Comparison of ENCODE assay signal across 10 cellular contexts in the genomic region with DNA sequence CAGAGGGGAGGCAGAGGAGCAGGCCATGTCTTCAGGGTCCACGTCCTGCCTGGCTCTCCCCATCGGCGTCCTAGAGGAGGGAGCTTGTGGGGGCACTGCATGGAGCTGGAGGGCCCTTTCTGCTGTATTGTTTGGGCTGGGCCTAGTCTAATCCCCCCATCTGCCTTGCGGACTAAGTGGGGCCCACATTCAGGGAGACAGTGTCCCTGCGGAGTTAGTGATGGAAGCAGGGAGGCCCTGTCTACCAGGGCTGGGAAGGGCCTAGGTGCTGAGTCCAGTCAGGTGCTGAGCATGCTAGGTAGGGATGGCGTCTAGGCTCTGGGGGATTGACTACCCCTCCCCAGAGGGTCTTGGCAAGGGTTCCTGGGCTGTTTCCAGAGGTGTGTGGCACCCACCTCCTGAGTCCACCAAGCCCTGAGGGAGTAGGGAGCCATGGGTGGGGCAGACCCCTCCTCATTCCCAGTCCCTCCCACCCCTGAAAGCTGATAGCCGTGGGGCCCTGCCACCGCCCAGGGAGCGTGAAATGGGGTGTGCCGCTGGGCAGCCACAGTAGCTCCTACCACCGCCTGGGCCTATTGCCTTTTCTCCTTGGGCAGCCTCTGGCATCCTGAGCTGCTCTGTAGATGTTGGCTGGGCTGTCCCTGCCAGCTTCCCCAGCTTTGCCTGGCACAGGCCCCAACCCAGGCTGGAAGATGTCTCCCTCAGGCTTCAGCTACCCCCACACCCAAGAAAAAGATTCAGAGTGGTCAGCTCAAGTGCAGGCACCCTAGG. TPM values are rescaled to one million over a fixed set of nuclear protein-coding genes. Genes with fewer than 3 reads are reported as not detected.
A peak's percentile ranks its signal among the peaks of the same experiment; 100 is the strongest.
DNase-seq lines count a peak whose midpoint lies in the region; ATAC-seq and TF ChIP-seq lines count a peak whose summit lies in the region.
"Had no signal": no experiment of that assay in that cellular context is flagged by ENCODE, and none has a peak within 500 bp of the region (broad histone marks: within the 10 kb centered on the region; RNA-seq: fewer than 3 reads in every experiment).

No MANE protein-coding gene starts in this region.

- H3K36me3 ChIP-seq in adipocyte (ENCODE audit: control insufficient read depth, insufficient read depth, low read length, severe bottlenecking) (no peaks in the 10 kb centered on the region), lung (ENCODE audit: control insufficient read depth in 2 of 2, insufficient read depth in 2 of 2, low read length in 2 of 2) (no peaks in the 10 kb centered on the region), thyroid gland (no peaks in the 10 kb centered on the region)

- H3K27ac ChIP-seq in lung (ENCODE audit: low read depth in 1 of 2, low read length in 1 of 2), result peak overlapping the region; percentile 76 to 97
- peak overlapping the region; percentile 2 to 99 (median 96) for H3K27ac ChIP-seq in thyroid gland

- H3K27me3 Mint-ChIP-seq in activated T-cell treated with anti-CD3 and anti-CD28 coated beads, Interleukin-2, amount 50 U/mL, for 24 hours, result no peaks in the 10 kb centered on the region

- no peak for DNase-seq in activated T-cell treated with anti-CD3 and anti-CD28 coated beads, Interleukin-2, amount 50 U/mL, for 24 hours
- DNase-seq in activated T-cell treated with anti-CD3 and anti-CD28 coated beads, Interleukin-2, amount 50 U/mL, for 1 hour, result no peak
- peak; percentile 33 for DNase-seq in adipocyte (ENCODE audit: low read depth)
- DNase-seq in lung (ENCODE audit: low spot score), result no peak
- no peak for DNase-seq in thyroid gland
- no peak for DNase-seq in inferior parietal cortex (ENCODE audit: extremely low spot score)
- no peak for DNase-seq in sciatic nerve (ENCODE audit: low spot score)
- no peak for DNase-seq in amniotic stem cell (lab: John Stamatoyannopoulos, UW)
- DNase-seq: NCI-H1694 treated with DMSO at 0.1 percent for 48 hours; stimulated activated CD4-positive, alpha-beta T cell treated with anti-CD3 and anti-CD28 coated beads, Interleukin-4, amount 100 ng/mL, for 4 hours had no signal

- intact Hi-C loops in thyroid gland (cut with DNase I) (loop anchor here (10.0 kb wide), 1 partner anchor 150 kb away; a partner anchor contains a TSS), sciatic nerve (cut with DNase I) (loop anchor here (2.0 kb wide), 1 partner anchor 28 kb away; no protein-coding TSS in a partner anchor)

- no peak for ATAC-seq in lung (ENCODE audit: insufficient read depth, low FRiP score)
- ATAC-seq in sciatic nerve, result no peak

- H3K9ac ChIP-seq in adipocyte (ENCODE audit: low read length), result peak overlapping the region; percentile 98

- peaks cover 42% of the 10 kb centered on the region for H3K4me1 Mint-ChIP-seq in activated T-cell treated with anti-CD3 and anti-CD28 coated beads, Interleukin-2, amount 50 U/mL, for 24 hours (ENCODE audit: low read depth)

- H3K4me1 ChIP-seq in adipocyte (ENCODE audit: control insufficient read depth, insufficient read depth, low read length), result peaks cover 58% of the 10 kb centered on the region
- peaks cover 0 to 12% of the 10 kb centered on the region in 2 donors for H3K4me1 ChIP-seq in lung (ENCODE audit: control insufficient read depth in 2 of 2, insufficient read depth in 2 of 2, low read length in 2 of 2)
- H3K4me1 ChIP-seq in thyroid gland, result peaks cover 29 to 73% of the 10 kb centered on the region in 2 donors

- peaks cover 4% of the 10 kb centered on the region for H3K36me3 Mint-ChIP-seq in activated T-cell treated with anti-CD3 and anti-CD28 coated beads, Interleukin-2, amount 50 U/mL, for 24 hours (ENCODE audit: low read depth)

- WGBS in lung, 2 donors, result 79 to 98% methylated on average over 11 of the region's 11 CpGs
- WGBS in thyroid gland, 2 donors, result 86 to 93% methylated on average over 6 to 7 of the region's 11 CpGs

- no peaks in the 10 kb centered on the region for H3K9me3 Mint-ChIP-seq in activated T-cell treated with anti-CD3 and anti-CD28 coated beads, Interleukin-2, amount 50 U/mL, for 24 hours

- peak overlapping the region; percentile 99 for H3K27ac Mint-ChIP-seq in activated T-cell treated with anti-CD3 and anti-CD28 coated beads, Interleukin-2, amount 50 U/mL, for 24 hours

- TF ChIP-seq CTCF in lung (IDR thresholded peaks at IDR 0.05; ENCODE audit: control extremely low read depth, extremely low read depth) (no peak), thyroid gland (IDR thresholded peaks at IDR 0.05) (no peak)

- H3K27me3 ChIP-seq in adipocyte (replicated peaks; ENCODE audit: control insufficient read depth, insufficient read depth, low read length), result no peaks in the 10 kb centered on the region
- H3K27me3 ChIP-seq in lung (ENCODE audit: control insufficient read depth, insufficient read depth), result no peaks in the 10 kb centered on the region
- H3K27me3 ChIP-seq in thyroid gland, result no peaks in the 10 kb centered on the region

- no peaks in the 10 kb centered on the region for H3K9me3 ChIP-seq in adipocyte (ENCODE audit: control insufficient read depth, low read length)
- no peaks in the 10 kb centered on the region for H3K9me3 ChIP-seq in lung (ENCODE audit: control insufficient read depth in 2 of 2, insufficient read depth in 1 of 2, low read length in 1 of 2)
- H3K9me3 ChIP-seq in thyroid gland, result no peaks in the 10 kb centered on the region

- H3K4me3 ChIP-seq in adipocyte (ENCODE audit: low read length) (peak overlapping the region; percentile 28), lung (no peak overlapping the region), thyroid gland (replicated peaks in 1 of 3) (no peak overlapping the region)

- H3K4me3 Mint-ChIP-seq in activated T-cell treated with anti-CD3 and anti-CD28 coated beads, Interleukin-2, amount 50 U/mL, for 24 hours, result no peak overlapping the region

- TF ChIP-seq POLR2A in thyroid gland (IDR thresholded peaks at IDR 0.05), result no peak

RNA-seq across cellular contexts. Expression of a gene that starts 1.9 kb away (rescaled TPM):
- total RNA-seq in lung (10 to 100 TPM; 27.4 to 99.6 TPM), thyroid gland (100 to 1,000 TPM in 1 of 4 donors, 10 to 100 TPM in 3; 38.6 to 105 (median 60.6) TPM), sciatic nerve (43.5 TPM)
- 100 to 1,000 TPM; 103 to 183 TPM for polyA plus RNA-seq in lung

RNA-seq across cellular contexts. Expression of a gene that starts 18.2 kb away (rescaled TPM):
- 1 to 10 TPM; 3.5 to 9.8 TPM for total RNA-seq in lung
- 1 to 10 TPM; 7.6 to 10.0 TPM for polyA plus RNA-seq in lung
- 1 to 10 TPM; 4.3 to 9.4 (median 6.9) TPM for total RNA-seq in thyroid gland
- total RNA-seq in sciatic nerve, result 7.5 TPM

RNA-seq across cellular contexts. Expression of a gene that starts 36.6 kb away (rescaled TPM):
- total RNA-seq in lung, result 10 to 100 TPM; 19.7 to 35.9 TPM
- 10 to 100 TPM; 14.1 to 22.8 TPM for polyA plus RNA-seq in lung
- total RNA-seq in thyroid gland, result 10 to 100 TPM; 22.7 to 38.0 (median 31.0) TPM
- total RNA-seq in sciatic nerve, result 23.8 TPM

RNA-seq across cellular contexts. Expression of a gene that starts 46.5 kb away (rescaled TPM):
- total RNA-seq in lung, result 100 to 1,000 TPM in 1 of 2 donors, 10 to 100 TPM in 1; 87.2 to 175 TPM
- 100 to 1,000 TPM; 138 to 178 TPM for polyA plus RNA-seq in lung
- 100 to 1,000 TPM; 164 to 216 (median 191) TPM for total RNA-seq in thyroid gland
- 56.2 TPM for total RNA-seq in sciatic nerve

RNA-seq across cellular contexts. Expression of a gene that starts 48.7 kb away (rescaled TPM):
- total RNA-seq in lung (10 to 100 TPM in 1 of 2 donors, 1 to 10 TPM in 1; 3.2 to 21.3 TPM), thyroid gland (10 to 100 TPM in 2 of 4 donors, 1 to 10 TPM in 2; 8.8 to 16.0 (median 11.6) TPM), sciatic nerve (7.4 TPM)
- polyA plus RNA-seq in lung, result 10 to 100 TPM; 15.8 to 19.7 TPM
